In the genomic region with DNA sequence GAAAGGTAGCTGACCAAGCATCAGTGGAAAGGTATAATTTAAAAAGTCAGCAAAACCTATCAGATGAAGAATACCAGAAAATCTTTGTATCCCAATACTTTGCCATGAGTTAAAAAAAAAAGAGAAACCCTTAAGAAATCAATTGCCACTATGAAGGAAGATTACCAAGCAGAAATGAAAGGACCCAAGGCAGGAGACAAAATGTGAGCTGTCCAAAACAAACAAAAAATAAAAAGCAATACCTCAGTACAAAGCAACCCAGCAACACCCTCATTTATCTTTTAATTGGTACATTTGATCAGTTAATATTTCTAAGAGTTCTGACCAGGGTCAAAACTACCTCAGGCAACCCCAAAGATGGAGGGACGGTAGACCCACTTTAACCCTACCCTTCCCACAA, we compare ENCODE assay signal across 20 cellular contexts.
DNase-seq lines count a peak whose midpoint lies in the region; ATAC-seq, FAIRE-seq and TF ChIP-seq lines count a peak whose summit lies in the region.
"Had no signal": no experiment of that assay in that cellular context is flagged by ENCODE, and none has a peak within 500 bp of the region (broad histone marks: within the 10 kb centered on the region; RNA-seq: fewer than 3 reads in every experiment).

No MANE protein-coding gene starts in this region.

- ATAC-seq in A549, result no peak

- no peak overlapping the region for H3K4me3 ChIP-seq in A549
- no peak overlapping the region for H3K4me3 ChIP-seq in HEK293 (ENCODE audit: low read depth, low read length)
- no peak overlapping the region for H3K4me3 ChIP-seq in MM.1S (ENCODE audit: low read length)
- H3K4me3 ChIP-seq: GM23248 had no signal

- no peaks in the 10 kb centered on the region for H3K9me3 ChIP-seq in A549
- H3K9me3 ChIP-seq in HEK293 (ENCODE audit: control insufficient read depth, insufficient read depth, low read depth, low read length), result no peaks in the 10 kb centered on the region
- H3K9me3 ChIP-seq in MM.1S (replicated peaks; ENCODE audit: insufficient read depth, low read length), result no peaks in the 10 kb centered on the region

- H3K79me2 ChIP-seq in MM.1S (ENCODE audit: low read length), result no peaks in the 10 kb centered on the region

- H3K27me3 Mint-ChIP-seq in mesothelial cell of epicardium (ENCODE audit: low read depth), result peaks cover 20% of the 10 kb centered on the region

- no peak overlapping the region for H3K27ac Mint-ChIP-seq in mesothelial cell of epicardium
- H3K27ac Mint-ChIP-seq: CD4-positive, alpha-beta memory T cell had no signal

- no peak overlapping the region for H2AFZ ChIP-seq in MM.1S (ENCODE audit: low read length)
- H2AFZ ChIP-seq: GM23248 had no signal

- no peak for TF ChIP-seq EP300 in A549 (IDR thresholded peaks at IDR 0.05)

- H3F3A ChIP-seq in MM.1S (ENCODE audit: insufficient read depth, low read length), result no peaks in the 10 kb centered on the region

- peak overlapping the region in 1 of 2 experiments; percentile 62; a peak in 1 of 6 replicates for H3K27ac ChIP-seq in A549
- H3K27ac ChIP-seq in HEK293 (ENCODE audit: extremely low read depth, low read depth, low read length), result no peak overlapping the region
- no peak overlapping the region for H3K27ac ChIP-seq in MM.1S (ENCODE audit: low read length)
- no peak overlapping the region for H3K27ac ChIP-seq in caudate nucleus (ENCODE audit: low read depth, low read length)
- H3K27ac ChIP-seq: GM23248 had no signal

- H3K4me3 Mint-ChIP-seq in mesothelial cell of epicardium, result no peak overlapping the region
- H3K4me3 Mint-ChIP-seq: CD4-positive, alpha-beta memory T cell had no signal

- TF ChIP-seq RAD21 in A549 (conservative IDR thresholded peaks at IDR 0.05 in 1 of 2, IDR thresholded peaks at IDR 0.05 in 1 of 2), result no peak

- peaks cover 21% of the 10 kb centered on the region for H3K4me1 ChIP-seq in A549
- H3K4me1 ChIP-seq in HEK293 (ENCODE audit: control insufficient read depth, insufficient read depth, low read length), result no peaks in the 10 kb centered on the region
- H3K4me1 ChIP-seq in MM.1S (ENCODE audit: low read length), result no peaks in the 10 kb centered on the region

- H4K20me1 ChIP-seq in MM.1S (ENCODE audit: insufficient read depth, low read length), result no peaks in the 10 kb centered on the region

- no peaks in the 10 kb centered on the region for H3K36me3 ChIP-seq in HEK293 (ENCODE audit: control insufficient read depth in 2 of 2, insufficient read depth in 1 of 2, low read length in 2 of 2)
- no peaks in the 10 kb centered on the region for H3K36me3 ChIP-seq in MM.1S (replicated peaks; ENCODE audit: insufficient read depth, low read length)

- TF ChIP-seq CTCF in A549 (IDR thresholded peaks at IDR 0.05) (no peak), HEK293 (tag by site-specific recombination; IDR thresholded peaks at IDR 0.05) (no peak), mesothelial cell of epicardium (IDR thresholded peaks at IDR 0.05; ENCODE audit: unreplicated experiment) (no peak), MM.1S (IDR thresholded peaks at IDR 0.05; ENCODE audit: low read length) (no peak)

- no peaks in the 10 kb centered on the region for H3K4me1 Mint-ChIP-seq in mesothelial cell of epicardium
- H3K4me1 Mint-ChIP-seq: CD4-positive, alpha-beta memory T cell had no signal

- no peaks in the 10 kb centered on the region for H3K9me3 Mint-ChIP-seq in mesothelial cell of epicardium
- H3K9me3 Mint-ChIP-seq: CD4-positive, alpha-beta memory T cell had no signal

- H3K27me3 ChIP-seq in MM.1S (replicated peaks; ENCODE audit: insufficient read depth, low read length), result no peaks in the 10 kb centered on the region

- POLR2A ChIA-PET in A549 (lab: Yijun Ruan, JAX), result no interaction called here
- POLR2A ChIA-PET in HEK293 (lab: Yijun Ruan, JAX), result no interaction called here

- no peaks in the 10 kb centered on the region for H3K36me3 Mint-ChIP-seq in mesothelial cell of epicardium
- H3K36me3 Mint-ChIP-seq: CD4-positive, alpha-beta memory T cell had no signal

- CTCF ChIA-PET in A549 (lab: Yijun Ruan, JAX) (interaction anchor here (2.1 kb wide), 1 partner anchor 646 kb away, joined by 7 read pairs; no protein-coding TSS in a partner anchor), HEK293 (lab: Yijun Ruan, JAX) (no interaction called here)

- 67% methylated on average over 1 of the region's 1 CpG for WGBS in A549 (ENCODE audit: missing lambda C conversion rate)

- no peak for DNase-seq in A549 (ENCODE audit: low read depth in 1 of 2, low spot score in 1 of 2)
- peak; percentile 31 for DNase-seq in dermis blood vessel endothelial cell
- DNase-seq in mesothelial cell of epicardium (ENCODE audit: low spot score in 2 of 2, unreplicated experiment in 2 of 2), result no peak
- DNase-seq in MM.1S, result no peak
- DNase-seq in caudate nucleus (lab: John Stamatoyannopoulos, UW), result no peak
- no peak for DNase-seq in SKM-1 (lab: John Stamatoyannopoulos, UW; ENCODE audit: unreplicated experiment)
- DNase-seq: 8988T; C1 segment of cervical spinal cord; CD4-positive, alpha-beta memory T cell; COR-L47; DMS153; DND-41; GM23248; H7; HCEC 1CT had no signal

- FAIRE-seq in A549 (lab: Jason Lieb, UNC) (no peak), islet of Langerhans (lab: Jason Lieb, UNC) (peak; percentile 13)
- FAIRE-seq: G401.6, GM12892, H1 had no signal

- H3K4me2 ChIP-seq in A549, result peak overlapping the region; percentile 1; the same call in 2 of the 3 replicates
- no peak overlapping the region for H3K4me2 ChIP-seq in MM.1S (ENCODE audit: low read depth, low read length)

- no peak for TF ChIP-seq POLR2A in A549 (IDR thresholded peaks at IDR 0.05; ENCODE audit: low read length)

- no peak overlapping the region for H3K9ac ChIP-seq in MM.1S (ENCODE audit: low read length)
- H3K9ac ChIP-seq: GM23248 had no signal

- no peaks in the 10 kb centered on the region for H3K9me2 ChIP-seq in MM.1S (replicated peaks; ENCODE audit: insufficient read depth, low read length)

TF ChIP-seq in A549, 52 proteins besides CTCF, POLR2A, EP300 and RAD21 (continues in another document):
- TF ChIP-seq HDAC2 (IDR thresholded peaks at IDR 0.05), result no peak
- no peak for TF ChIP-seq CBX2 (IDR thresholded peaks at IDR 0.05; ENCODE audit: borderline replicate concordance, low read depth)
- no peak for TF ChIP-seq RNF2 (IDR thresholded peaks at IDR 0.05; ENCODE audit: borderline replicate concordance, low read depth)
- no peak for TF ChIP-seq KDM5A (IDR thresholded peaks at IDR 0.05)
- TF ChIP-seq, protein P1, sequence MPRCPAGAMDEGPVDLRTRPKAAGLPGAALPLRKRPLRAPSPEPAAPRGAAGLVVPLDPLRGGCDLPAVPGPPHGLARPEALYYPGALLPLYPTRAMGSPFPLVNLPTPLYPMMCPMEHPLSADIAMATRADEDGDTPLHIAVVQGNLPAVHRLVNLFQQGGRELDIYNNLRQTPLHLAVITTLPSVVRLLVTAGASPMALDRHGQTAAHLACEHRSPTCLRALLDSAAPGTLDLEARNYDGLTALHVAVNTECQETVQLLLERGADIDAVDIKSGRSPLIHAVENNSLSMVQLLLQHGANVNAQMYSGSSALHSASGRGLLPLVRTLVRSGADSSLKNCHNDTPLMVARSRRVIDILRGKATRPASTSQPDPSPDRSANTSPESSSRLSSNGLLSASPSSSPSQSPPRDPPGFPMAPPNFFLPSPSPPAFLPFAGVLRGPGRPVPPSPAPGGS (IDR thresholded peaks at IDR 0.05), result no peak

TF ChIP-seq in HEK293, 187 proteins besides CTCF, POLR2A, EP300 and RAD21:
- TF ChIP-seq, protein P2, sequence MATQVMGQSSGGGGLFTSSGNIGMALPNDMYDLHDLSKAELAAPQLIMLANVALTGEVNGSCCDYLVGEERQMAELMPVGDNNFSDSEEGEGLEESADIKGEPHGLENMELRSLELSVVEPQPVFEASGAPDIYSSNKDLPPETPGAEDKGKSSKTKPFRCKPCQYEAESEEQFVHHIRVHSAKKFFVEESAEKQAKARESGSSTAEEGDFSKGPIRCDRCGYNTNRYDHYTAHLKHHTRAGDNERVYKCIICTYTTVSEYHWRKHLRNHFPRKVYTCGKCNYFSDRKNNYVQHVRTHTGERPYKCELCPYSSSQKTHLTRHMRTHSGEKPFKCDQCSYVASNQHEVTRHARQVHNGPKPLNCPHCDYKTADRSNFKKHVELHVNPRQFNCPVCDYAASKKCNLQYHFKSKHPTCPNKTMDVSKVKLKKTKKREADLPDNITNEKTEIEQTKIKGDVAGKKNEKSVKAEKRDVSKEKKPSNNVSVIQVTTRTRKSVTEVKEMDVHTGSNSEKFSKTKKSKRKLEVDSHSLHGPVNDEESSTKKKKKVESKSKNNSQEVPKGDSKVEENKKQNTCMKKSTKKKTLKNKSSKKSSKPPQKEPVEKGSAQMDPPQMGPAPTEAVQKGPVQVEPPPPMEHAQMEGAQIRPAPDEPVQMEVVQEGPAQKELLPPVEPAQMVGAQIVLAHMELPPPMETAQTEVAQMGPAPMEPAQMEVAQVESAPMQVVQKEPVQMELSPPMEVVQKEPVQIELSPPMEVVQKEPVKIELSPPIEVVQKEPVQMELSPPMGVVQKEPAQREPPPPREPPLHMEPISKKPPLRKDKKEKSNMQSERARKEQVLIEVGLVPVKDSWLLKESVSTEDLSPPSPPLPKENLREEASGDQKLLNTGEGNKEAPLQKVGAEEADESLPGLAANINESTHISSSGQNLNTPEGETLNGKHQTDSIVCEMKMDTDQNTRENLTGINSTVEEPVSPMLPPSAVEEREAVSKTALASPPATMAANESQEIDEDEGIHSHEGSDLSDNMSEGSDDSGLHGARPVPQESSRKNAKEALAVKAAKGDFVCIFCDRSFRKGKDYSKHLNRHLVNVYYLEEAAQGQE (tag by site-specific recombination; IDR thresholded peaks at IDR 0.05), result peak; percentile 81
- no peak for TF ChIP-seq ZNF24 (tag by site-specific recombination; IDR thresholded peaks at IDR 0.05)
TF ChIP-seq in HEK293: peak in this region for 1.
